ENCODE assay signal across 25 cellular contexts in genomic region chr3:12752803-12753202, GRCh38. TPM values are rescaled to one million over a fixed set of nuclear protein-coding genes. Genes with fewer than 3 reads are reported as not detected.
DNase-seq lines count a peak whose midpoint lies in the region; ATAC-seq, FAIRE-seq and TF ChIP-seq lines count a peak whose summit lies in the region.
"Had no signal": no experiment of that assay in that cellular context is flagged by ENCODE, and none has a peak within 500 bp of the region (broad histone marks: within the 10 kb centered on the region; RNA-seq: fewer than 3 reads in every experiment).

No MANE protein-coding gene starts in this region.

- no peaks in the 10 kb centered on the region for H3K36me3 ChIP-seq in HepG2 (replicated peaks in 1 of 2; ENCODE audit: control insufficient read depth in 1 of 2, insufficient read depth in 2 of 2, low read length in 2 of 2)
- H3K36me3 ChIP-seq: gastroesophageal sphincter, neutrophil, vagina had no signal

- peaks cover 8% of the 10 kb centered on the region for H3K36me3 Mint-ChIP-seq in T-helper 17 cell (ENCODE audit: low read depth)
- H3K36me3 Mint-ChIP-seq: activated naive CD8-positive, alpha-beta T cell; immature natural killer cell had no signal

- in situ Hi-C loops in HepG2 (cut with HindIII; ENCODE audit: extremely low pct_ligation_motif_present, low pct_unique_long_range_greater_than_20kb) = no loop called here

- TF ChIP-seq CTCF in HepG2 (CRISPR knock-in tag; IDR thresholded peaks at IDR 0.05) = no peak

- peaks cover 15% of the 10 kb centered on the region for H3K27me3 Mint-ChIP-seq in T-helper 17 cell

- intact Hi-C loops in HepG2 (cut with micrococcal nuclease; ENCODE audit: unreplicated experiment) = no loop called here

- DNase-seq in GM03348 (ENCODE audit: low spot score) (peak; percentile 18), T-helper 17 cell (no peak), HepG2 (ENCODE audit: low spot score) (no peak), HuH-7 (ENCODE audit: low spot score) (no peak)
- DNase-seq: activated CD4-positive, alpha-beta T cell treated with anti-CD3 and anti-CD28 coated beads for 1 hour; activated T-cell treated with anti-CD3 and anti-CD28 coated beads for 4 hours; DND-41; endodermal cell; immature natural killer cell; NCI-H2107; NCI-H82; stimulated activated naive CD4-positive, alpha-beta T cell treated with Interleukin-2 at 50 U/mL for 16 hours had no signal

- H3K27ac ChIP-seq in HepG2 (ENCODE audit: extremely low read length, insufficient read depth, low read length) = no peak overlapping the region
- H3K27ac ChIP-seq: gastroesophageal sphincter, neutrophil had no signal

- H3K9ac ChIP-seq in HepG2 (ENCODE audit: insufficient read depth, low read depth, low read length) = no peak overlapping the region

- no peak for TF ChIP-seq POLR2A in HepG2 (IDR thresholded peaks at IDR 0.05; ENCODE audit: insufficient read depth in 1 of 2, low read depth in 2 of 2, low read length in 2 of 2)

- BruUV-seq in HepG2 (replicated peaks; lab: Mats Ljungman, UMichigan) = no TSS peak

- no peak overlapping the region for H3K4me3 ChIP-seq in HepG2 (replicated peaks in 1 of 3; ENCODE audit: insufficient read depth in 1 of 3, low read depth in 2 of 3, low read length in 3 of 3)
- H3K4me3 ChIP-seq: gastroesophageal sphincter, vagina had no signal

- H2AFZ ChIP-seq in HepG2 (ENCODE audit: low read length) = no peak overlapping the region

- peak overlapping the region; percentile 57 for H3K27ac Mint-ChIP-seq in T-helper 17 cell
- H3K27ac Mint-ChIP-seq: activated naive CD8-positive, alpha-beta T cell; endodermal cell; immature natural killer cell had no signal

- ATAC-seq in GM21786 (IDR thresholded peaks at IDR 0.05; ENCODE audit: unreplicated experiment) = peak; percentile 35
- ATAC-seq in T-helper 17 cell = no peak
- ATAC-seq in HepG2 = peak; percentile 42; the same call in 2 of the 3 replicates
- ATAC-seq in GM21360 (IDR thresholded peaks at IDR 0.05; ENCODE audit: unreplicated experiment) = no peak
- no peak for ATAC-seq in HG02588 (IDR thresholded peaks at IDR 0.05; ENCODE audit: unreplicated experiment)
- ATAC-seq: gastroesophageal sphincter, Right ventricle myocardium inferior had no signal

- H3K4me2 ChIP-seq in HepG2 (ENCODE audit: low read depth, low read length) = no peak overlapping the region

- H3K4me1 Mint-ChIP-seq in T-helper 17 cell = peaks cover 9% of the 10 kb centered on the region
- H3K4me1 Mint-ChIP-seq: endodermal cell had no signal

- H3K4me1 ChIP-seq in HepG2 (ENCODE audit: insufficient read depth, low read length) = peaks cover 38% of the 10 kb centered on the region

- H3K79me2 ChIP-seq in HepG2 (ENCODE audit: insufficient read depth, low read length) = no peaks in the 10 kb centered on the region

- no peaks in the 10 kb centered on the region for H4K20me1 ChIP-seq in HepG2 (ENCODE audit: insufficient read depth, low read length)

- POLR2A ChIA-PET in HepG2 (lab: Yijun Ruan, JAX) = no interaction called here

- 50% methylated on average over 2 of the region's 2 CpGs for WGBS in HepG2 (ENCODE audit: low lambda C conversion rate)

- CTCF ChIA-PET in HepG2 (lab: Yijun Ruan, JAX; ENCODE audit: low intra/inter-chr PET ratio, low total read pairs) = no interaction called here

- no peaks in the 10 kb centered on the region for H3K9me3 ChIP-seq in T-helper 17 cell (ENCODE audit: control insufficient read depth, low read length, poor library complexity, severe bottlenecking)
- H3K9me3 ChIP-seq in HepG2 (ENCODE audit: low read length) = no peaks in the 10 kb centered on the region
- H3K9me3 ChIP-seq: gastroesophageal sphincter, neutrophil, vagina had no signal

- TF ChIP-seq EP300 in HepG2 (IDR thresholded peaks at IDR 0.05; ENCODE audit: low read depth in 2 of 2, low read length in 2 of 2) = no peak
- no peak for TF ChIP-seq EP300 in HepG2 (CRISPR knock-in tag; IDR thresholded peaks at IDR 0.05; ENCODE audit: borderline replicate concordance)

- FAIRE-seq in HepG2 (lab: Jason Lieb, UNC) = no peak
- FAIRE-seq: GM12892 had no signal

- TF ChIP-seq RAD21 in HepG2 (CRISPR knock-in tag; IDR thresholded peaks at IDR 0.05) = no peak

- no peak overlapping the region for H3K4me3 Mint-ChIP-seq in T-helper 17 cell
- H3K4me3 Mint-ChIP-seq: activated naive CD8-positive, alpha-beta T cell; central memory CD8-positive, alpha-beta T cell; endodermal cell; immature natural killer cell had no signal

- H3K27me3 ChIP-seq in HepG2 (ENCODE audit: control insufficient read depth in 1 of 2, insufficient read depth in 2 of 2, low read length in 2 of 2) = no peaks in the 10 kb centered on the region
- H3K27me3 ChIP-seq: gastroesophageal sphincter, vagina had no signal

TF ChIP-seq in HepG2, 621 proteins besides CTCF, POLR2A, EP300 and RAD21:
- TF ChIP-seq MAFG (CRISPR knock-in tag; IDR thresholded peaks at IDR 0.05) = 0 out of 2 replicates have a peak, but pooled peaks have one; percentile 11
- peak; percentile 99 to 100 for TF ChIP-seq MAFK (conservative IDR thresholded peaks at IDR 0.05 in 1 of 2, IDR thresholded peaks at IDR 0.05 in 1 of 2; ENCODE audit: low read length in 2 of 2)
- no peak for TF ChIP-seq ZNF570 (CRISPR knock-in tag; IDR thresholded peaks at IDR 0.05; ENCODE audit: borderline replicate concordance)
- peak; percentile 100 for TF ChIP-seq MAFF (IDR thresholded peaks at IDR 0.05; ENCODE audit: low read depth, low read length)

RNA-seq across cellular contexts. Expression of gene TMEM40, which starts 6.3 kb away (rescaled TPM):
- total RNA-seq in T-helper 17 cell = 10 to 100 TPM in 1 of 2 donors, 1 to 10 TPM in 1; 2.8 to 54.0 TPM
- not detected in 2 replicates for total RNA-seq in HepG2 (2016; rRNA removed; fragmentation: Illumina TruSeq; extraction: Trizol)
- not detected in 2 replicates for total RNA-seq in HepG2 (2016; cell fraction: cytosol; rRNA removed; fragmentation: Illumina TruSeq; extraction: Trizol; ENCODE audit: low read depth)
- 0.09 TPM in 1 of 2 replicates, not detected in the other for total RNA-seq in HepG2 (2016; cell fraction: insoluble cytoplasmic fraction; rRNA removed; fragmentation: Illumina TruSeq; extraction: Trizol)
- total RNA-seq in HepG2 (2016; cell fraction: membrane; rRNA removed; fragmentation: Illumina TruSeq; extraction: Trizol) = 0.12 TPM in 1 of 2 replicates, not detected in the other
- not detected in 2 replicates for total RNA-seq in HepG2 (2016; cell fraction: nucleus; rRNA removed; fragmentation: Illumina TruSeq; extraction: Trizol)
- polyA plus RNA-seq in HepG2 (2011; rRNA removed) = 0.16 and 0.22 TPM in 2 replicates
- 0.11 and 0.21 TPM in 2 replicates for polyA plus RNA-seq in HepG2 (2011; cell fraction: cytosol; rRNA removed)
- polyA plus RNA-seq in HepG2 (2011; cell fraction: nucleus; rRNA removed) = not detected in 2 replicates
- polyA plus RNA-seq in HepG2 (2012) = 0.29 TPM in 1 of 2 replicates, not detected in the other
- not detected in 2 replicates for polyA plus RNA-seq in HepG2 (2016; cell fraction: cytosol; fragmentation: Illumina TruSeq; extraction: Trizol; ENCODE audit: low read depth)
- not detected in 2 replicates for polyA plus RNA-seq in HepG2 (2016; cell fraction: insoluble cytoplasmic fraction; fragmentation: Illumina TruSeq; extraction: Trizol; ENCODE audit: low read depth)
- 0.51 TPM in 1 of 2 replicates, not detected in the other for polyA plus RNA-seq in HepG2 (2016; cell fraction: membrane; fragmentation: Illumina TruSeq; extraction: Trizol; ENCODE audit: low read depth)
- not detected in 2 replicates for polyA plus RNA-seq in HepG2 (2016; cell fraction: nucleus; fragmentation: Illumina TruSeq; extraction: Trizol; ENCODE audit: insufficient read depth, low read depth)
- polyA minus RNA-seq in HepG2 (2011; rRNA and poly(A)+ RNA removed; ENCODE audit: low replicate concordance) = 0.56 TPM in 1 of 2 replicates, not detected in the other
- polyA minus RNA-seq in HepG2 (2011; cell fraction: cytosol; rRNA and poly(A)+ RNA removed) = not detected in 2 replicates
- not detected in 2 replicates for polyA minus RNA-seq in HepG2 (2011; cell fraction: nucleus; rRNA and poly(A)+ RNA removed)
- total RNA-seq: endodermal cell; HT-29; mesenteric fat pad; T-helper 2 cell treated with Interferon-gamma antibody and Interleukin-4, amounts not matched to agents 100 ng/mL and 5 ng/mL, for 36 hours had no signal

RNA-seq across cellular contexts. Expression of gene CAND2, which starts 43.7 kb away (rescaled TPM):
- total RNA-seq in T-helper 17 cell (1 to 10 TPM; 1.2 to 1.6 TPM), HepG2 (2016; rRNA removed; fragmentation: Illumina TruSeq; extraction: Trizol) (not detected in 2 replicates)
- not detected in 2 replicates for total RNA-seq in HepG2 (2016; cell fraction: cytosol; rRNA removed; fragmentation: Illumina TruSeq; extraction: Trizol; ENCODE audit: low read depth)
- not detected in 2 replicates for total RNA-seq in HepG2 (2016; cell fraction: insoluble cytoplasmic fraction; rRNA removed; fragmentation: Illumina TruSeq; extraction: Trizol)
- total RNA-seq in HepG2 (2016; cell fraction: membrane; rRNA removed; fragmentation: Illumina TruSeq; extraction: Trizol) = not detected in 2 replicates
- total RNA-seq in HepG2 (2016; cell fraction: nucleus; rRNA removed; fragmentation: Illumina TruSeq; extraction: Trizol) = not detected in 2 replicates
- 0.01 and 0.09 TPM in 2 replicates for polyA plus RNA-seq in HepG2 (2011; rRNA removed)
- polyA plus RNA-seq in HepG2 (2011; cell fraction: cytosol; rRNA removed) = 0.03 TPM in 1 of 2 replicates, not detected in the other
- polyA plus RNA-seq in HepG2 (2011; cell fraction: nucleus; rRNA removed) = 0.05 and 0.12 TPM in 2 replicates
- polyA plus RNA-seq in HepG2 (2012) = 0.07 and 0.13 TPM in 2 replicates
- polyA plus RNA-seq in HepG2 (2016; cell fraction: cytosol; fragmentation: Illumina TruSeq; extraction: Trizol; ENCODE audit: low read depth) = not detected in 2 replicates
- not detected in 2 replicates for polyA plus RNA-seq in HepG2 (2016; cell fraction: insoluble cytoplasmic fraction; fragmentation: Illumina TruSeq; extraction: Trizol; ENCODE audit: low read depth)
- not detected in 2 replicates for polyA plus RNA-seq in HepG2 (2016; cell fraction: membrane; fragmentation: Illumina TruSeq; extraction: Trizol; ENCODE audit: low read depth)
- polyA plus RNA-seq in HepG2 (2016; cell fraction: nucleus; fragmentation: Illumina TruSeq; extraction: Trizol; ENCODE audit: insufficient read depth, low read depth) = not detected in 2 replicates
- polyA minus RNA-seq in HepG2 (2011; rRNA and poly(A)+ RNA removed; ENCODE audit: low replicate concordance) = 0.04 and 0.26 TPM in 2 replicates
- polyA minus RNA-seq in HepG2 (2011; cell fraction: cytosol; rRNA and poly(A)+ RNA removed) = not detected in 2 replicates
- 0.12 TPM in 1 of 2 replicates, not detected in the other for polyA minus RNA-seq in HepG2 (2011; cell fraction: nucleus; rRNA and poly(A)+ RNA removed)
- total RNA-seq: HT-29 had no signal

Comparison
In these comparisons a context has a peak if more than half of its experiments do, and no peak if none do; other contexts are left out.
1. ATAC-seq: peak in GM21786 (single experiment) and HepG2 (single experiment); none in T-helper 17 cell (single experiment), GM21360 (single experiment) and HG02588 (single experiment).